Comparison of ENCODE assay signal across 26 cellular contexts in the genomic region with DNA sequence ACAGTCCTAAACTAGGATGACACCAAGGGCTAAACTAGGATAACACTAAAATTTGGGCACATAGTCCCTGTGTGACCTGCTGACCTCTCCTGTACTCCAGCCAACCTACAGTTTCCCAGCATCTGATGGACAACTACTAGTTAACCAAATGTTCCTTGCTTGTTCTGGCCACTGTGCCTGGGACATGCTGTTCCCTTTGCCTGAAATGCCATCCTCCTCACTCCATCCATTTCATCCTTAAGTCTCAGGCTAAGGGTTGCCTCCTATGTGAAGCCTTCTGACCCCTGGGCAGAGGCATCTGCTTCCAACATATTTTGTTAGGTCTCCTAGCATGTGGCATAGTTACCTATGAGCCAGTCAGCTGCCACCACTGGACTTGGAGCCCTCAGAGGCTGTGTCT.
DNase-seq lines count a peak whose midpoint lies in the region; ATAC-seq, FAIRE-seq and TF ChIP-seq lines count a peak whose summit lies in the region.
"Had no signal": no experiment of that assay in that cellular context is flagged by ENCODE, and none has a peak within 500 bp of the region (broad histone marks: within the 10 kb centered on the region; RNA-seq: fewer than 3 reads in every experiment).

No MANE protein-coding gene starts in this region.

- H2BK120ac ChIP-seq in trophoblast cell (ENCODE audit: insufficient read depth, low read length, poor library complexity), result no peak overlapping the region

- no peak overlapping the region for H3K23ac ChIP-seq in trophoblast cell (ENCODE audit: low read length)

- H4K91ac ChIP-seq in trophoblast cell (ENCODE audit: low read depth, low read length), result no peak overlapping the region

- no peaks in the 10 kb centered on the region for H3K36me3 Mint-ChIP-seq in T-helper 17 cell (ENCODE audit: low read depth)
- H3K36me3 Mint-ChIP-seq: CD4-positive, CD25-positive, alpha-beta regulatory T cell; CD8-positive, alpha-beta T cell had no signal

- no peaks in the 10 kb centered on the region for H3K79me1 ChIP-seq in trophoblast cell (ENCODE audit: low read length)

- H3K18ac ChIP-seq in trophoblast cell (ENCODE audit: low read length), result no peak overlapping the region

- H3K4me2 ChIP-seq in trophoblast cell (ENCODE audit: low read length), result no peak overlapping the region
- H3K4me2 ChIP-seq: A549 had no signal

- FAIRE-seq in GM12891 (lab: Jason Lieb, UNC), result peak; percentile 33
- FAIRE-seq: A549, D721Med, GM12878, H54 had no signal

- peaks cover 13% of the 10 kb centered on the region for H3K27me3 Mint-ChIP-seq in T-helper 17 cell
- H3K27me3 Mint-ChIP-seq: B cell had no signal

- no peak overlapping the region for H2BK12ac ChIP-seq in trophoblast cell (ENCODE audit: low read length)

- no peaks in the 10 kb centered on the region for H3K27me3 ChIP-seq in trophoblast cell (ENCODE audit: insufficient read depth, low read length)
- H3K27me3 ChIP-seq: BLaER1 had no signal

- no peak overlapping the region for H3K4me3 Mint-ChIP-seq in T-helper 17 cell
- H3K4me3 Mint-ChIP-seq: B cell; CD4-positive, CD25-positive, alpha-beta regulatory T cell; CD8-positive, alpha-beta T cell; HFFc6 had no signal

- ATAC-seq in T-helper 17 cell, result no peak
- ATAC-seq: A549; CD8-positive, alpha-beta T cell; GM12878 had no signal

- H2AFZ ChIP-seq in trophoblast cell (ENCODE audit: insufficient read depth, low read length, poor library complexity), result no peak overlapping the region

- no peak overlapping the region for H4K8ac ChIP-seq in trophoblast cell (ENCODE audit: low read depth, low read length)

- no peaks in the 10 kb centered on the region for H3K79me2 ChIP-seq in trophoblast cell (ENCODE audit: control insufficient read depth, insufficient read depth, low read length, poor library complexity)

- TF ChIP-seq POLR2A in GM12891 (IDR thresholded peaks at IDR 0.05; ENCODE audit: low read depth, low read length), result no peak

- no peak overlapping the region for H4K12ac ChIP-seq in trophoblast cell (ENCODE audit: low read depth, low read length)

- no peak overlapping the region for H3K14ac ChIP-seq in trophoblast cell (ENCODE audit: low read length)

- no peak overlapping the region for H3K4ac ChIP-seq in trophoblast cell (ENCODE audit: low read depth, low read length)

- H3K4me1 Mint-ChIP-seq in T-helper 17 cell, result peaks cover 9% of the 10 kb centered on the region

- no peak overlapping the region for H2AK5ac ChIP-seq in trophoblast cell (ENCODE audit: low read length)

- no peak for DNase-seq in GM12891 (ENCODE audit: insufficient read length, low spot score)
- DNase-seq in T-helper 17 cell, result no peak
- peak; percentile 40 for DNase-seq in coronary artery (ENCODE audit: low spot score)
- DNase-seq in trophoblast cell, result no peak
- DNase-seq in foreskin fibroblast, result no peak
- no peak for DNase-seq in NCI-H345 (lab: John Stamatoyannopoulos, UW)
- DNase-seq in COR-L47 (lab: John Stamatoyannopoulos, UW), result no peak
- no peak for DNase-seq in AML-193 (lab: John Stamatoyannopoulos, UW)
- DNase-seq: 8988T; ACHN; CD4-positive, CD25-positive, alpha-beta regulatory T cell; DMS 273 treated with DMSO at 0.1 percent for 48 hours; DMS79; EL; GDM1; GOT3; HFFc6 had no signal

- peaks cover 2 to 3% of the 10 kb centered on the region in 2 experiments for H3K4me1 ChIP-seq in trophoblast cell (ENCODE audit: control insufficient read depth in 1 of 2, insufficient read depth in 2 of 2, low read length in 2 of 2)
- H3K4me1 ChIP-seq: A549, HAP-1 had no signal

- H3K9me3 ChIP-seq in T-helper 17 cell (ENCODE audit: control insufficient read depth, low read length, poor library complexity, severe bottlenecking) (no peaks in the 10 kb centered on the region), trophoblast cell (ENCODE audit: insufficient read depth, low read depth, low read length) (peaks cover 3% of the 10 kb centered on the region)
- H3K9me3 ChIP-seq: A549, BLaER1, HAP-1 had no signal

- no peaks in the 10 kb centered on the region for H3K36me3 ChIP-seq in trophoblast cell (ENCODE audit: control insufficient read depth in 1 of 2, insufficient read depth in 2 of 2, low read length in 2 of 2)
- H3K36me3 ChIP-seq: BLaER1, HAP-1 had no signal

- H2BK5ac ChIP-seq in trophoblast cell (ENCODE audit: low read depth, low read length, poor library complexity), result no peak overlapping the region

- H3K4me3 ChIP-seq in coronary artery (no peak overlapping the region), trophoblast cell (ENCODE audit: low read depth, low read length) (no peak overlapping the region), foreskin fibroblast (ENCODE audit: low read depth in 1 of 2, low read length in 2 of 2) (no peak overlapping the region)
- H3K4me3 ChIP-seq: A549, BLaER1, GM12878, HAP-1 had no signal

- TF ChIP-seq CTCF in coronary artery (IDR thresholded peaks at IDR 0.05), result no peak
- no peak for TF ChIP-seq CTCF in foreskin fibroblast (IDR thresholded peaks at IDR 0.05; ENCODE audit: low read depth, low read length)

- peak overlapping the region; percentile 59 for H3K27ac Mint-ChIP-seq in T-helper 17 cell
- H3K27ac Mint-ChIP-seq: B cell; CD8-positive, alpha-beta T cell; HFFc6 had no signal

- H3K9ac ChIP-seq in trophoblast cell (ENCODE audit: low read length), result peak overlapping the region; percentile 18
- H3K9ac ChIP-seq: BLaER1 had no signal

- no peak overlapping the region for H3K27ac ChIP-seq in coronary artery
- H3K27ac ChIP-seq in trophoblast cell (ENCODE audit: low read depth, low read length), result no peak overlapping the region
- H3K27ac ChIP-seq: A549, BLaER1, C4-2B had no signal

TF ChIP-seq in GM12891, 5 proteins besides CTCF, POLR2A, EP300 and RAD21:
- TF ChIP-seq POLR2AphosphoS5 (IDR thresholded peaks at IDR 0.05; ENCODE audit: low read depth, low read length), result no peak
- TF ChIP-seq PAX5 (IDR thresholded peaks at IDR 0.05; ENCODE audit: insufficient read depth, low read length, severe bottlenecking), result no peak
- TF ChIP-seq SPI1 (IDR thresholded peaks at IDR 0.05; ENCODE audit: low read depth, low read length), result no peak
- TF ChIP-seq TAF1 (IDR thresholded peaks at IDR 0.05; ENCODE audit: low read depth, low read length), result no peak
- no peak for TF ChIP-seq POU2F2 (IDR thresholded peaks at IDR 0.05; ENCODE audit: low read depth, low read length)
